22 cellular contexts compared by ENCODE assay signal in genomic region chr4:79588679-79589078, GRCh38.
"Had no signal": no experiment of that assay in that cellular context is flagged by ENCODE, and none has a peak within 500 bp of the region (broad histone marks: within the 10 kb centered on the region; RNA-seq: fewer than 3 reads in every experiment).

No MANE protein-coding gene starts in this region.

- H3K79me2 ChIP-seq: hepatocyte had no signal

- ATAC-seq: activated naive CD4-positive, alpha-beta T cell treated with anti-CD3 and anti-CD28 coated beads, Interleukin-2, amount 50 U/mL, for 72 hours; activated T-helper 17 cell treated with anti-CD3 and anti-CD28 coated beads, Interleukin-2, amount 50 U/mL, for 72 hours; left ventricle myocardium superior; natural killer cell; WTC11 had no signal

- H3K4me1 ChIP-seq: transverse colon, uterus had no signal

- DNase-seq: activated CD8-positive, alpha-beta memory T cell treated with anti-CD3 and anti-CD28 coated beads for 24 hours; activated CD8-positive, alpha-beta memory T cell treated with anti-CD3 and anti-CD28 coated beads, Interleukin-2, amount 50 U/mL, for 4 hours; activated T-cell treated with anti-CD3 and anti-CD28 coated beads, Interleukin-2, amount 50 U/mL, for 24 hours; foreskin melanocyte; left ventricle myocardium superior; mammary epithelial cell; natural killer cell; retina; stimulated activated CD4-positive, alpha-beta T cell treated with anti-CD3 and anti-CD28 coated beads, Interleukin-12 subunit alpha, Interleukin-12 subunit beta, amount 100 ng/mL, for 4 hours; T1000; transverse colon; uterus had no signal

- H3K4me1 Mint-ChIP-seq: activated T-helper 17 cell treated with anti-CD3 and anti-CD28 coated beads, Interleukin-2, amount 50 U/mL, for 72 hours; central memory CD8-positive, alpha-beta T cell; natural killer cell had no signal

- H2AFZ ChIP-seq: hepatocyte had no signal

- H3K27ac ChIP-seq: ascending aorta, hepatocyte, transverse colon, uterus had no signal

- H3K27me3 Mint-ChIP-seq: central memory CD8-positive, alpha-beta T cell; progenitor cell of endocrine pancreas had no signal

- H3K36me3 Mint-ChIP-seq: activated naive CD4-positive, alpha-beta T cell treated with anti-CD3 and anti-CD28 coated beads, Interleukin-2, amount 50 U/mL, for 72 hours; natural killer cell had no signal

- H3K4me3 Mint-ChIP-seq: activated T-cell treated with anti-CD3 and anti-CD28 coated beads, Interleukin-2, amount 50 U/mL, for 24 hours; activated T-helper 17 cell treated with anti-CD3 and anti-CD28 coated beads, Interleukin-2, amount 50 U/mL, for 72 hours; central memory CD8-positive, alpha-beta T cell; mesothelial cell of epicardium; natural killer cell; T-helper 1 cell treated with Interleukin-12 subunit alpha and Interleukin-12 subunit beta and Interleukin-4 antibody, amounts not matched to agents 30 μg/mL and 1 μg/mL, for 36 hours; WTC11 had no signal

- H3K4me3 ChIP-seq: ascending aorta, coronary artery, hepatocyte, transverse colon, uterus had no signal

- H3K27ac Mint-ChIP-seq: activated naive CD4-positive, alpha-beta T cell treated with anti-CD3 and anti-CD28 coated beads, Interleukin-2, amount 50 U/mL, for 72 hours; activated T-cell treated with anti-CD3 and anti-CD28 coated beads, Interleukin-2, amount 50 U/mL, for 24 hours; activated T-helper 17 cell treated with anti-CD3 and anti-CD28 coated beads, Interleukin-2, amount 50 U/mL, for 72 hours; mesothelial cell of epicardium; natural killer cell; progenitor cell of endocrine pancreas; T-helper 1 cell treated with Interleukin-12 subunit alpha and Interleukin-12 subunit beta and Interleukin-4 antibody, amounts not matched to agents 30 μg/mL and 1 μg/mL, for 36 hours; WTC11 had no signal

- H3K4me2 ChIP-seq: hepatocyte had no signal

- H3K27me3 ChIP-seq: ascending aorta, hepatocyte, transverse colon, uterus had no signal

- H3K9me3 Mint-ChIP-seq: activated naive CD4-positive, alpha-beta T cell treated with anti-CD3 and anti-CD28 coated beads, Interleukin-2, amount 50 U/mL, for 72 hours; activated T-helper 17 cell treated with anti-CD3 and anti-CD28 coated beads, Interleukin-2, amount 50 U/mL, for 72 hours; T-helper 1 cell treated with Interleukin-12 subunit alpha and Interleukin-12 subunit beta and Interleukin-4 antibody, amounts not matched to agents 30 μg/mL and 1 μg/mL, for 36 hours had no signal

- H3K36me3 ChIP-seq: ascending aorta, transverse colon, uterus had no signal

- H3K9me3 ChIP-seq: ascending aorta, transverse colon, uterus had no signal
